In genomic region chr3:129001101-129001816, GRCh38 we compare ENCODE assay signal across 8 cellular contexts. TPM values are rescaled to one million over a fixed set of nuclear protein-coding genes. Genes with fewer than 3 reads are reported as not detected.
DNase-seq lines count a peak whose midpoint lies in the region; ATAC-seq, FAIRE-seq and TF ChIP-seq lines count a peak whose summit lies in the region.

TSS of gene EFCC1 (plus strand) at chr3:129001304. CDS start at chr3:129001629, 325 bp downstream.

- H3K4me3 ChIP-seq in CD4-positive, alpha-beta memory T cell (ENCODE audit: low read length in 2 of 2), result no peak within 1 kb of the TSS
- H3K4me3 ChIP-seq in Peyer's patch, result peak within 1 kb of the TSS; percentile 39 to 58 (median 50)

- ATAC-seq in natural killer cell, result peak; percentile 22 to 36 (median 28)

- peaks cover 25% of the 10 kb centered on the region for H3K27me3 ChIP-seq in CD4-positive, alpha-beta memory T cell (ENCODE audit: insufficient read depth, low read length)
- peaks cover 0 to 10% of the 10 kb centered on the region in 2 donors for H3K27me3 ChIP-seq in Peyer's patch

- H3K36me3 Mint-ChIP-seq in CD4-positive, alpha-beta memory T cell, result no peaks in the 10 kb centered on the region
- H3K36me3 Mint-ChIP-seq in natural killer cell, result no peaks in the 10 kb centered on the region

- peaks cover 22 to 27% of the 10 kb centered on the region in 2 donors for H3K27me3 Mint-ChIP-seq in CD4-positive, alpha-beta memory T cell
- H3K27me3 Mint-ChIP-seq in natural killer cell (ENCODE audit: low read depth in 2 of 2), result peaks cover 35 to 48% of the 10 kb centered on the region in 2 donors

- H3K27ac ChIP-seq in CD4-positive, alpha-beta memory T cell (ENCODE audit: low read depth, low read length), result no peak within 1 kb of the TSS
- peak within 1 kb of the TSS; percentile 52 to 80 (median 64) for H3K27ac ChIP-seq in Peyer's patch

- H3K27ac Mint-ChIP-seq in CD4-positive, alpha-beta memory T cell, result peak within 1 kb of the TSS in 1 of 7 donors; percentile 27
- H3K27ac Mint-ChIP-seq in natural killer cell, result no peak within 1 kb of the TSS

- POLR2A ChIA-PET in CD4-positive, alpha-beta memory T cell (lab: Charles Lee; ENCODE audit: partially characterized antibody), result interaction anchor here (0.6 to 6.7 kb wide), 4 partner anchors 12 to 1410 kb away, joined by 3 to 110 read pairs (median 11); no protein-coding TSS in a partner anchor

- no peak for FAIRE-seq in H54 (lab: Jason Lieb, UNC)

- H3K4me3 Mint-ChIP-seq in CD4-positive, alpha-beta memory T cell, result peak within 1 kb of the TSS; percentile 46 to 73 (median 66)
- H3K4me3 Mint-ChIP-seq in natural killer cell, result peak within 1 kb of the TSS; percentile 58

- peaks cover 36% of the 10 kb centered on the region for H3K4me1 ChIP-seq in CD4-positive, alpha-beta memory T cell (ENCODE audit: insufficient read depth, low read length)
- H3K4me1 ChIP-seq in Peyer's patch, result peaks cover 0 to 38% (median 8%) of the 10 kb centered on the region in 4 donors

- TF ChIP-seq POLR2A in Peyer's patch (IDR thresholded peaks at IDR 0.05) (no peak), H54 (IDR thresholded peaks at IDR 0.05; ENCODE audit: low read depth, low read length) (no peak; the same call in 1 of the 2 replicates)

- H3K36me3 ChIP-seq in CD4-positive, alpha-beta memory T cell (ENCODE audit: insufficient read depth, low read length), result no peaks in the 10 kb centered on the region
- H3K36me3 ChIP-seq in Peyer's patch, result no peaks in the 10 kb centered on the region

- intact Hi-C loops in CD4-positive, alpha-beta memory T cell (cut with micrococcal nuclease), result no loop called here
- intact Hi-C loops in natural killer cell (cut with micrococcal nuclease), result no loop called here

- H3K9me3 Mint-ChIP-seq in CD4-positive, alpha-beta memory T cell, result peaks cover 0 to 2% (median 0%) of the 10 kb centered on the region in 8 donors
- H3K9me3 Mint-ChIP-seq in natural killer cell, result no peaks in the 10 kb centered on the region

- CTCF ChIA-PET in CD4-positive, alpha-beta memory T cell (lab: Charles Lee; ENCODE audit: partially characterized antibody), result interaction anchor here (0.6 to 8.4 kb wide), 5 partner anchors 14 to 136 kb away, joined by 3 to 148 read pairs (median 24); no protein-coding TSS in a partner anchor

- DNase-seq in CD4-positive, alpha-beta memory T cell, result no peak
- peak in 2 of 3 donors; percentile 66 to 70 for DNase-seq in Peyer's patch
- peak; percentile 38 for DNase-seq in epidermal melanocyte (ENCODE audit: insufficient read length, low spot score)
- DNase-seq in natural killer cell, result no peak
- no peak for DNase-seq in OCI-M1 (lab: John Stamatoyannopoulos, UW)
- DNase-seq in H54 (ENCODE audit: insufficient read length, low spot score), result no peak
- no peak for DNase-seq in kidney glomerular epithelial cell (lab: John Stamatoyannopoulos, UW)
- no peak for DNase-seq in HuH-7 (ENCODE audit: low spot score)

- no peaks in the 10 kb centered on the region for H3K9me3 ChIP-seq in CD4-positive, alpha-beta memory T cell (ENCODE audit: control insufficient read depth in 1 of 2, low read length in 2 of 2)
- no peaks in the 10 kb centered on the region for H3K9me3 ChIP-seq in Peyer's patch

- TF ChIP-seq CTCF in Peyer's patch (IDR thresholded peaks at IDR 0.05) (no peak), natural killer cell (IDR thresholded peaks at IDR 0.05) (no peak)

- H3K4me1 Mint-ChIP-seq in CD4-positive, alpha-beta memory T cell, result peaks cover 20 to 47% (median 31%) of the 10 kb centered on the region in 4 donors
- peaks cover 26 to 40% of the 10 kb centered on the region in 2 donors for H3K4me1 Mint-ChIP-seq in natural killer cell

RNA-seq across cellular contexts. Expression of gene EFCC1, which starts in this region (rescaled TPM):
- not detected for total RNA-seq in CD4-positive, alpha-beta memory T cell
- not detected for polyA plus RNA-seq in CD4-positive, alpha-beta memory T cell
- total RNA-seq in Peyer's patch, result 10 to 100 TPM in 1 of 4 donors, 1 to 10 TPM in 3; 3.3 to 40.4 (median 4.0) TPM
- under 1 TPM in 2 of 3 donors, not detected in 1; 0.28 to 0.70 TPM for total RNA-seq in natural killer cell

Comparison
In these comparisons a context has a peak if more than half of its experiments do, and no peak if none do; other contexts are left out.
1. Peak in ATAC-seq in natural killer cell; RNA of the gene not detected or under 1 TPM.
2. DNase-seq: peak in Peyer's patch (2 of 3) and epidermal melanocyte (single experiment); none in CD4-positive, alpha-beta memory T cell (0 of 5), natural killer cell (single experiment), OCI-M1 (single experiment), H54 (single experiment), kidney glomerular epithelial cell (single experiment) and HuH-7 (single experiment).
3. H3K4me3 ChIP-seq: peak in Peyer's patch (4 of 4); none in CD4-positive, alpha-beta memory T cell (0 of 2).